In genomic region chr10:7337431-7338171, GRCh38 we compare ENCODE assay signal across 10 cellular contexts.
DNase-seq lines count a peak whose midpoint lies in the region; ATAC-seq and TF ChIP-seq lines count a peak whose summit lies in the region.
"Had no signal": no experiment of that assay in that cellular context is flagged by ENCODE, and none has a peak within 500 bp of the region (broad histone marks: within the 10 kb centered on the region; RNA-seq: fewer than 3 reads in every experiment).

No MANE protein-coding gene starts in this region.

- no peak for TF ChIP-seq EP300 in gastroesophageal sphincter (IDR thresholded peaks at IDR 0.05)

- peaks cover 81% of the 10 kb centered on the region for H4K20me1 ChIP-seq in BLaER1

- H3K27me3 ChIP-seq in BLaER1: no peaks in the 10 kb centered on the region
- H3K27me3 ChIP-seq in gastroesophageal sphincter: no peaks in the 10 kb centered on the region

- DNase-seq in UCSD-AML1 (lab: John Stamatoyannopoulos, UW; ENCODE audit: unreplicated experiment): peak; percentile 40
- no peak for DNase-seq in iPS-NIHi7 (ENCODE audit: extremely low spot score)
- DNase-seq in NCI-H1694 treated with DMSO at 0.1 percent for 48 hours (lab: John Stamatoyannopoulos, UW): no peak
- DNase-seq in NCI-H146 (lab: John Stamatoyannopoulos, UW): no peak
- DNase-seq: DMS 273 treated with DMSO at 0.1 percent for 48 hours had no signal

- TF ChIP-seq CTCF in gastroesophageal sphincter (IDR thresholded peaks at IDR 0.05): no peak

- 65 to 76% methylated on average over 5 to 6 of the region's 7 CpGs for WGBS in gastroesophageal sphincter (ENCODE audit: low coverage in 1 of 2), 2 donors

- no peak overlapping the region for H3K9ac ChIP-seq in BLaER1
- H3K9ac ChIP-seq: KMS-11 had no signal

- H3K4me1 ChIP-seq in BLaER1 (peaks cover 15% of the 10 kb centered on the region), gastroesophageal sphincter (peaks cover 0 to 18% (median 3%) of the 10 kb centered on the region in 3 donors)

- H3K4me2 ChIP-seq in BLaER1: peak overlapping the region; percentile 35
- H3K4me2 ChIP-seq: KMS-11 had no signal

- H3K4me3 ChIP-seq in BLaER1 (no peak overlapping the region), gastroesophageal sphincter (no peak overlapping the region)

- peaks cover 94% of the 10 kb centered on the region for H3K36me3 ChIP-seq in BLaER1
- peaks cover 0 to 6% of the 10 kb centered on the region in 2 donors for H3K36me3 ChIP-seq in gastroesophageal sphincter

- peak; percentile 80 for ATAC-seq in GM18907 (IDR thresholded peaks at IDR 0.05; ENCODE audit: unreplicated experiment)
- ATAC-seq in HG02981 (IDR thresholded peaks at IDR 0.05; ENCODE audit: unreplicated experiment): peak; percentile 73
- ATAC-seq in gastroesophageal sphincter: no peak

- TF ChIP-seq POLR2A in gastroesophageal sphincter (IDR thresholded peaks at IDR 0.05): no peak

- H3K9me3 ChIP-seq in BLaER1: peaks cover 36% of the 10 kb centered on the region
- no peaks in the 10 kb centered on the region for H3K9me3 ChIP-seq in gastroesophageal sphincter

- no peak overlapping the region for H3K27ac ChIP-seq in BLaER1
- H3K27ac ChIP-seq in gastroesophageal sphincter: no peak overlapping the region
- H3K27ac ChIP-seq: KMS-11 had no signal
